In genomic region chr19:6100284-6100915, GRCh38 we compare ENCODE assay signal across 9 cellular contexts. TPM values are rescaled to one million over a fixed set of nuclear protein-coding genes. Genes with fewer than 3 reads are reported as not detected.
DNase-seq lines count a peak whose midpoint lies in the region; ATAC-seq, FAIRE-seq and TF ChIP-seq lines count a peak whose summit lies in the region.
"Had no signal": no experiment of that assay in that cellular context is flagged by ENCODE, and none has a peak within 500 bp of the region (broad histone marks: within the 10 kb centered on the region; RNA-seq: fewer than 3 reads in every experiment).

No MANE protein-coding gene starts in this region.

- H3K36me3 Mint-ChIP-seq in CD4-positive, alpha-beta T cell (ENCODE audit: low read depth): no peaks in the 10 kb centered on the region
- H3K36me3 Mint-ChIP-seq in natural killer cell treated with Interleukin-12 subunit alpha and Interleukin-12 subunit beta and Interleukin-15 and Interleukin-18, amount 100 ng/mL, for 72 hours: peaks cover 9% of the 10 kb centered on the region

- no peak for ATAC-seq in CD4-positive, alpha-beta T cell (ENCODE audit: poor library complexity)
- ATAC-seq in GM12878: peak; percentile 66
- ATAC-seq in natural killer cell treated with Interleukin-12 subunit alpha and Interleukin-12 subunit beta and Interleukin-15 and Interleukin-18, amount 100 ng/mL, for 72 hours: peak; percentile 66 to 73
- ATAC-seq in GM19328 (IDR thresholded peaks at IDR 0.05; ENCODE audit: unreplicated experiment): no peak

- in situ Hi-C loops in GM12878 (cut with MboI): no loop called here

- POLR2A ChIA-PET in CD4-positive, alpha-beta T cell (lab: Charles Lee): interaction anchor here (2.1 kb wide), 1 partner anchor 9 kb away, joined by 5 read pairs; no protein-coding TSS in a partner anchor
- POLR2A ChIA-PET in GM12878 (lab: Charles Lee): interaction anchor here (1.3 to 1.4 kb wide), 2 partner anchors 11 to 25 kb away, joined by 4 read pairs; no protein-coding TSS in a partner anchor

- H3K27me3 ChIP-seq in CD4-positive, alpha-beta T cell (ENCODE audit: control insufficient read depth, insufficient read depth, low read length): no peaks in the 10 kb centered on the region
- H3K27me3 ChIP-seq in OCI-LY1 (ENCODE audit: insufficient read depth, low read length) (peaks cover 9% of the 10 kb centered on the region; the same call in 1 of the 2 replicates), GM12878 (replicated peaks in 1 of 2; ENCODE audit: control insufficient read depth in 2 of 2, insufficient read depth in 2 of 2, low read length in 1 of 2) (no peaks in the 10 kb centered on the region)

- no peak overlapping the region for H2AFZ ChIP-seq in OCI-LY1 (ENCODE audit: low read length)
- H2AFZ ChIP-seq in GM12878 (ENCODE audit: control insufficient read depth, low read depth, low read length): peak overlapping the region; percentile 98

- intact Hi-C loops in CD4-positive, alpha-beta T cell (cut with DNase I, micrococcal nuclease): loop anchor here in 1 of 2 experiments (10.0 kb wide), 1 partner anchor 1094 kb away; no protein-coding TSS in a partner anchor
- intact Hi-C loops in GM12878 (cut with micrococcal nuclease; ENCODE audit: unreplicated experiment): no loop called here

- no peak for TF ChIP-seq RAD21 in GM12878 (IDR thresholded peaks at IDR 0.05; ENCODE audit: insufficient read depth, low read depth, low read length)

- peaks cover 5% of the 10 kb centered on the region for H3K9me3 Mint-ChIP-seq in CD4-positive, alpha-beta T cell
- H3K9me3 Mint-ChIP-seq in natural killer cell treated with Interleukin-12 subunit alpha and Interleukin-12 subunit beta and Interleukin-15 and Interleukin-18, amount 100 ng/mL, for 72 hours: peaks cover 7% of the 10 kb centered on the region

- H3K9me3 ChIP-seq in CD4-positive, alpha-beta T cell (ENCODE audit: control insufficient read depth, low read length): no peaks in the 10 kb centered on the region
- H3K9me3 ChIP-seq in OCI-LY1 (ENCODE audit: low read length) (no peaks in the 10 kb centered on the region), GM12878 (replicated peaks; ENCODE audit: control insufficient read depth, insufficient read depth, low read length) (peaks cover 5% of the 10 kb centered on the region; the same call in 2 of the 3 replicates)

- H3F3A ChIP-seq in OCI-LY1 (ENCODE audit: insufficient read depth, low read length): no peaks in the 10 kb centered on the region

- WGBS in GM12878 (ENCODE audit: insufficient coverage, insufficient replicate concordance, low lambda C conversion rate, missing lambda C conversion rate): 37% methylated on average over 16 of the region's 16 CpGs

- H3K27me3 Mint-ChIP-seq in CD4-positive, alpha-beta T cell: no peaks in the 10 kb centered on the region
- H3K27me3 Mint-ChIP-seq in natural killer cell treated with Interleukin-12 subunit alpha and Interleukin-12 subunit beta and Interleukin-15 and Interleukin-18, amount 100 ng/mL, for 72 hours: no peaks in the 10 kb centered on the region

- H3K79me2 ChIP-seq in OCI-LY1 (ENCODE audit: insufficient read depth, low read length) (no peaks in the 10 kb centered on the region), GM12878 (ENCODE audit: control insufficient read depth, insufficient read depth, low read length) (no peaks in the 10 kb centered on the region)

- no peak for TF ChIP-seq EP300 in GM12878 (IDR thresholded peaks at IDR 0.05; ENCODE audit: borderline replicate concordance in 1 of 2, control insufficient read depth in 1 of 2, low read depth in 2 of 2, low read length in 2 of 2)

- H3K9me2 ChIP-seq in OCI-LY1 (ENCODE audit: low read depth, low read length): no peaks in the 10 kb centered on the region

- CTCF ChIA-PET in CD4-positive, alpha-beta T cell (lab: Charles Lee): no interaction called here
- CTCF ChIA-PET in GM12878 (lab: Yijun Ruan, JAX): interaction anchor here (0.8 to 1.2 kb wide), 6 partner anchors 9 to 52 kb away, joined by 3 to 7 read pairs (median 4); no protein-coding TSS in a partner anchor

- no peak for TF ChIP-seq POLR2A in GM12878 (IDR thresholded peaks at IDR 0.05; ENCODE audit: low read depth, low read length)

- no peak overlapping the region for H3K27ac ChIP-seq in CD4-positive, alpha-beta T cell (ENCODE audit: low read depth, low read length)
- H3K27ac ChIP-seq in OCI-LY1 (ENCODE audit: low read depth, low read length, poor library complexity, severe bottlenecking) (no peak overlapping the region), GM12878 (ENCODE audit: control insufficient read depth, insufficient read depth) (no peak overlapping the region)

- H3K9ac ChIP-seq in OCI-LY1 (ENCODE audit: low read length) (no peak overlapping the region), GM12878 (ENCODE audit: control insufficient read depth, insufficient read depth, low read length) (no peak overlapping the region)

- H4K20me1 ChIP-seq in OCI-LY1 (ENCODE audit: insufficient read depth, low read length) (no peaks in the 10 kb centered on the region), GM12878 (ENCODE audit: control insufficient read depth, insufficient read depth) (no peaks in the 10 kb centered on the region)

- peaks cover 14% of the 10 kb centered on the region for H3K4me1 Mint-ChIP-seq in CD4-positive, alpha-beta T cell (ENCODE audit: low read depth)
- peaks cover 14% of the 10 kb centered on the region in 2 donors for H3K4me1 Mint-ChIP-seq in natural killer cell treated with Interleukin-12 subunit alpha and Interleukin-12 subunit beta and Interleukin-15 and Interleukin-18, amount 100 ng/mL, for 72 hours (ENCODE audit: low read depth in 2 of 2)

- H3K4me1 ChIP-seq in OCI-LY1 (ENCODE audit: insufficient read depth, low read length, severe bottlenecking) (no peaks in the 10 kb centered on the region), GM12878 (ENCODE audit: control insufficient read depth, insufficient read depth, low read length) (no peaks in the 10 kb centered on the region)

- no TSS peak for BruUV-seq in GM12878 (replicated peaks; lab: Mats Ljungman, UMichigan)

- RAD21 ChIA-PET in GM12878 (lab: Charles Lee; ENCODE audit: unreplicated experiment): interaction anchor here (0.9 to 1.5 kb wide), 2 partner anchors 25 to 37 kb away, joined by 3 read pairs; no protein-coding TSS in a partner anchor

- no peak for TF ChIP-seq CTCF in CD4-positive, alpha-beta T cell (IDR thresholded peaks at IDR 0.05)
- TF ChIP-seq CTCF in OCI-LY1 (IDR thresholded peaks at IDR 0.05; ENCODE audit: low read length): no peak
- TF ChIP-seq CTCF in GM12878 (IDR thresholded peaks at IDR 0.05 in 2 of 3, conservative IDR thresholded peaks at IDR 0.05 in 1 of 3; ENCODE audit: control insufficient read depth in 2 of 3, extremely low read depth in 1 of 3, insufficient read depth in 1 of 3, low read depth in 3 of 3, low read length in 3 of 3): peak in 2 of 3 experiments; percentile 7 to 22; a peak in 1 of 6 replicates

- H3K4me3 Mint-ChIP-seq in CD4-positive, alpha-beta T cell: peak overlapping the region; percentile 69
- H3K4me3 Mint-ChIP-seq in natural killer cell treated with Interleukin-12 subunit alpha and Interleukin-12 subunit beta and Interleukin-15 and Interleukin-18, amount 100 ng/mL, for 72 hours: peak overlapping the region; percentile 84

- FAIRE-seq in GM12878 (lab: Jason Lieb, UNC): peak; percentile 93

- H3K4me3 ChIP-seq in OCI-LY1 (ENCODE audit: low read depth, low read length, poor library complexity, severe bottlenecking) (peak overlapping the region; percentile 29), GM12878 (0 out of 2 replicates have a peak overlapping the region, but pooled peaks have one; percentile 26)

- H3K27ac Mint-ChIP-seq in CD4-positive, alpha-beta T cell: no peak overlapping the region
- H3K27ac Mint-ChIP-seq in natural killer cell treated with Interleukin-12 subunit alpha and Interleukin-12 subunit beta and Interleukin-15 and Interleukin-18, amount 100 ng/mL, for 72 hours: peak overlapping the region; percentile 85 to 91

- H3K4me2 ChIP-seq in OCI-LY1 (ENCODE audit: low read length) (peak overlapping the region; percentile 28; the same call in 1 of the 2 replicates), GM12878 (ENCODE audit: control insufficient read depth, insufficient read depth) (peak overlapping the region; percentile 72)

- H3K36me3 ChIP-seq in OCI-LY1 (ENCODE audit: insufficient read depth, low read length) (no peaks in the 10 kb centered on the region), GM12878 (ENCODE audit: control insufficient read depth in 2 of 2, insufficient read depth in 2 of 2, low read length in 1 of 2) (no peaks in the 10 kb centered on the region)

- SMC1A ChIA-PET in GM12878 (lab: Charles Lee; ENCODE audit: uncharacterized antibody, unreplicated experiment): interaction anchor here (0.6 to 2.2 kb wide), 5 partner anchors 9 to 418 kb away, joined by 3 to 7 read pairs (median 4); no protein-coding TSS in a partner anchor

- peak in 7 of 10 experiments; percentile 17 to 37 (median 20) for DNase-seq in CD4-positive, alpha-beta T cell
- DNase-seq in GM12878 (ENCODE audit: low read depth, low spot score) (no peak), NK-92 (lab: John Stamatoyannopoulos, UW; ENCODE audit: unreplicated experiment) (no peak), pons (ENCODE audit: low spot score) (no peak), AG08396 (ENCODE audit: low spot score) (no peak)
- DNase-seq in natural killer cell treated with Interleukin-12 subunit alpha and Interleukin-12 subunit beta and Interleukin-15 and Interleukin-18, amount 100 ng/mL, for 72 hours (ENCODE audit: low spot score): peak; percentile 68

RNA-seq across cellular contexts. Expression of gene RFX2, which starts 9.9 kb away (rescaled TPM):
- total RNA-seq in CD4-positive, alpha-beta T cell: 1 to 10 TPM; 4.8 to 5.5 TPM
- 8.4 and 9.9 TPM in 2 replicates for total RNA-seq in GM12878 (2013; cell fraction: nucleolus; rRNA removed)
- total RNA-seq in GM12878 (2014; rRNA removed) (4.8 and 7.5 TPM in 2 replicates), GM12878 (2014; rRNA removed; fragmentation: Illumina TruSeq; extraction: Trizol) (3.8 and 5.1 TPM in 2 replicates), GM12878 (2021) (7.0 and 8.8 TPM in 2 replicates)
- polyA plus RNA-seq in GM12878 (2011; ENCODE audit: low read depth): 0.50 TPM
- polyA plus RNA-seq in GM12878 (2011; rRNA removed) (4.7 and 4.9 TPM in 2 replicates), GM12878 (2014; fragmentation: Illumina TruSeq; extraction: Trizol) (3.3 and 7.0 TPM in 2 replicates), GM12878 (2014; fragmentation: Nextera tagmentation; extraction: Ambion mirVana) (1 to 10 TPM; 3.2 to 4.4 TPM), GM12878 (2014; rRNA removed) (7.0 and 7.6 TPM in 2 replicates), GM12878 (2016; fragmentation: Nextera tagmentation; extraction: Ambion mirVana) (1 to 10 TPM; 7.2 to 9.8 TPM)
- polyA plus RNA-seq in GM12878 (2011; cell fraction: cytosol; rRNA removed): 4.8 and 5.0 TPM in 2 replicates
- polyA plus RNA-seq in GM12878 (2011; cell fraction: nucleus; rRNA removed): 8.8 and 10.4 TPM in 2 replicates
- 2.0 and 2.5 TPM in 2 replicates for polyA plus RNA-seq in GM12878 (2012)
- 5.6 and 6.6 TPM in 2 replicates for polyA minus RNA-seq in GM12878 (2011; rRNA and poly(A)+ RNA removed)
- polyA minus RNA-seq in GM12878 (2011; cell fraction: cytosol; rRNA and poly(A)+ RNA removed): 4.4 and 6.5 TPM in 2 replicates
- polyA minus RNA-seq in GM12878 (2011; cell fraction: nucleus; rRNA and poly(A)+ RNA removed): 3.5 and 10.5 TPM in 2 replicates
- total RNA-seq in natural killer cell treated with Interleukin-12 subunit alpha and Interleukin-12 subunit beta and Interleukin-15 and Interleukin-18, amount 100 ng/mL, for 72 hours: 1 to 10 TPM; 6.6 to 6.9 TPM

RNA-seq across cellular contexts. Expression of gene ACSBG2, which starts 35.1 kb away (rescaled TPM):
- total RNA-seq in CD4-positive, alpha-beta T cell: not detected
- not detected in 2 replicates for total RNA-seq in GM12878 (2013; cell fraction: nucleolus; rRNA removed)
- not detected in 2 replicates for total RNA-seq in GM12878 (2014; rRNA removed)
- total RNA-seq in GM12878 (2014; rRNA removed; fragmentation: Illumina TruSeq; extraction: Trizol): not detected in 2 replicates
- total RNA-seq in GM12878 (2021): 0.13 TPM in 1 of 2 replicates, not detected in the other
- not detected for polyA plus RNA-seq in GM12878 (2011; ENCODE audit: low read depth)
- polyA plus RNA-seq in GM12878 (2011; rRNA removed): 0.07 and 0.10 TPM in 2 replicates
- polyA plus RNA-seq in GM12878 (2011; cell fraction: cytosol; rRNA removed): 0.07 and 0.12 TPM in 2 replicates
- not detected in 2 replicates for polyA plus RNA-seq in GM12878 (2011; cell fraction: nucleus; rRNA removed)
- 0.17 and 0.45 TPM in 2 replicates for polyA plus RNA-seq in GM12878 (2012)
- 0.06 TPM in 1 of 2 replicates, not detected in the other for polyA plus RNA-seq in GM12878 (2014; fragmentation: Illumina TruSeq; extraction: Trizol)
- under 1 TPM in 1 of 2 experiments, not detected in 1; 0.22 TPM for polyA plus RNA-seq in GM12878 (2014; fragmentation: Nextera tagmentation; extraction: Ambion mirVana)
- 0.08 and 0.09 TPM in 2 replicates for polyA plus RNA-seq in GM12878 (2014; rRNA removed)
- polyA plus RNA-seq in GM12878 (2016; fragmentation: Nextera tagmentation; extraction: Ambion mirVana): under 1 TPM; 0.12 to 0.28 TPM
- not detected in 2 replicates for polyA minus RNA-seq in GM12878 (2011; rRNA and poly(A)+ RNA removed)
- polyA minus RNA-seq in GM12878 (2011; cell fraction: cytosol; rRNA and poly(A)+ RNA removed): not detected in 2 replicates
- polyA minus RNA-seq in GM12878 (2011; cell fraction: nucleus; rRNA and poly(A)+ RNA removed): not detected in 2 replicates
- total RNA-seq in natural killer cell treated with Interleukin-12 subunit alpha and Interleukin-12 subunit beta and Interleukin-15 and Interleukin-18, amount 100 ng/mL, for 72 hours: not detected
- total RNA-seq: Daoy had no signal

Comparison
In these comparisons a context has a peak if more than half of its experiments do, and no peak if none do; other contexts are left out.
1. ATAC-seq: peak in GM12878 (single experiment) and natural killer cell treated with Interleukin-12 subunit alpha and Interleukin-12 subunit beta and Interleukin-15 and Interleukin-18, amount 100 ng/mL, for 72 hours (2 of 2); none in CD4-positive, alpha-beta T cell (single experiment) and GM19328 (single experiment).
2. DNase-seq: peak in CD4-positive, alpha-beta T cell (7 of 10) and natural killer cell treated with Interleukin-12 subunit alpha and Interleukin-12 subunit beta and Interleukin-15 and Interleukin-18, amount 100 ng/mL, for 72 hours (single experiment); none in GM12878 (single experiment), NK-92 (single experiment), pons (single experiment) and AG08396 (single experiment).
3. CTCF ChIP-seq: peak in GM12878 (2 of 3); none in CD4-positive, alpha-beta T cell (single experiment) and OCI-LY1 (single experiment).